In the genomic region with DNA sequence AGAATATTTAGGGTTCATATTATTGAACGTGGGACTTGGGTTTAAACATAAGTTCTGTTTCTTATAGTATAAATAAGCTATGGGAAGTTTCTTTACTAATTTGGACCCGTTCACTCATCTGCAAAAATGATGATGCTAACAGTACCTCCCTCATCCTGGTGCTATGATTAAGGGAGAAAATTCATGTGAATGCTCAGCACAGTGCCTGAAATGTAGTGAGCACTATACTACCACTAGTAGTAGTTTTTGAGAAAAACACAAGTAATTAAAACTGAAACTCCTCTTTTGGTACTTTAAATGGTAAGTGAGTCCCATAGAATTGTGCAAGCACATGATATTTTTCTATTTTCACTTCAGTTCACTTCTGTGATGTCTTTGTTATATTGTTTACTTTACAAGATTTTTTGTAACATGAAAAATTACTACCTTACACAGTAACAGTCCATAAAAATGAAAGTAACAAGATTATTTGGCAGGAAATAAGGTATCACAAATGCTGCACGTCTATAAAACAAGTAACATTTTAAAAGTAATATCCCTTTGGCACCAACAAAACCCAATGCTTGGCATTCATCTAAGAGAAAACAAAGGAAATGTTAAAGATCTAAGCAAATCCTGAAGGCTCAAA, we compare ENCODE assay signal across 17 cellular contexts. TPM values are rescaled to one million over a fixed set of nuclear protein-coding genes. Genes with fewer than 3 reads are reported as not detected.
A peak's percentile ranks its signal among the peaks of the same experiment; 100 is the strongest.
DNase-seq lines count a peak whose midpoint lies in the region; TF ChIP-seq lines count a peak whose summit lies in the region.
"Had no signal": no experiment of that assay in that cellular context is flagged by ENCODE, and none has a peak within 500 bp of the region (broad histone marks: within the 10 kb centered on the region; RNA-seq: fewer than 3 reads in every experiment).

No MANE protein-coding gene starts in this region.

- no peaks in the 10 kb centered on the region for H4K20me1 ChIP-seq in neural progenitor cell (ENCODE audit: low read depth)
- H4K20me1 ChIP-seq: BLaER1 had no signal

- no peak for DNase-seq in CD8-positive, alpha-beta memory T cell
- DNase-seq in HFFc6 (no peak), immature natural killer cell (peak in 2 of 3 donors; percentile 46 to 49), transverse colon (no peak), neural progenitor cell (ENCODE audit: low spot score) (no peak), GM03348 (ENCODE audit: low spot score) (no peak)
- no peak for DNase-seq in stimulated activated CD4-positive, alpha-beta T cell treated with anti-CD3 and anti-CD28 coated beads, Interleukin-2, amount 100 ng/mL, for 24 hours
- DNase-seq: lower lobe of right lung, NCI-H187, NCI-H510A treated with DMSO at 0.1 percent for 48 hours, retina had no signal

- in situ Hi-C loops in transverse colon (cut with MboI; ENCODE audit: low pct_ligation_motif_present in 1 of 4, low pct_unique_long_range_greater_than_20kb in 1 of 4, low sequenced_read_pairs in 3 of 4) = no loop called here

- 52% methylated on average over 3 of the region's 3 CpGs for WGBS in transverse colon (ENCODE audit: low coverage in 1 of 2), 2 donors

- POLR2A ChIA-PET in CD8-positive, alpha-beta memory T cell (lab: Charles Lee) = interaction anchor here (1.0 kb wide), 1 partner anchor 35 kb away, joined by 3 read pairs; no protein-coding TSS in a partner anchor

- H3K36me3 Mint-ChIP-seq in CD8-positive, alpha-beta memory T cell = peaks cover 0 to 5% (median 0%) of the 10 kb centered on the region in 3 donors
- H3K36me3 Mint-ChIP-seq in HFFc6 (ENCODE audit: low read depth) = peaks cover 17% of the 10 kb centered on the region
- H3K36me3 Mint-ChIP-seq in immature natural killer cell = peaks cover 0 to 4% (median 0%) of the 10 kb centered on the region in 3 donors
- no peaks in the 10 kb centered on the region for H3K36me3 Mint-ChIP-seq in neural progenitor cell

- no peak overlapping the region for H3K4me2 ChIP-seq in neural progenitor cell
- H3K4me2 ChIP-seq: BLaER1 had no signal

- CTCF ChIA-PET in CD8-positive, alpha-beta memory T cell (lab: Charles Lee) = no interaction called here

- H3K36me3 ChIP-seq in CD8-positive, alpha-beta memory T cell (ENCODE audit: insufficient read depth, low read length) = no peaks in the 10 kb centered on the region
- H3K36me3 ChIP-seq in transverse colon (no peaks in the 10 kb centered on the region), neural progenitor cell (no peaks in the 10 kb centered on the region)
- H3K36me3 ChIP-seq: BLaER1, lower lobe of right lung, thoracic aorta had no signal

- H3K4me1 ChIP-seq in CD8-positive, alpha-beta memory T cell (ENCODE audit: insufficient read depth, low read length) = peaks cover 98% of the 10 kb centered on the region
- H3K4me1 ChIP-seq in transverse colon (peaks cover 0 to 4% (median 0%) of the 10 kb centered on the region in 4 donors), neural progenitor cell (no peaks in the 10 kb centered on the region)
- H3K4me1 ChIP-seq: lower lobe of right lung had no signal

- H3K9me3 ChIP-seq in CD8-positive, alpha-beta memory T cell (ENCODE audit: low read length) = no peaks in the 10 kb centered on the region
- no peaks in the 10 kb centered on the region for H3K9me3 ChIP-seq in transverse colon
- H3K9me3 ChIP-seq in neural progenitor cell (ENCODE audit: low read depth) = no peaks in the 10 kb centered on the region
- H3K9me3 ChIP-seq: BLaER1, lower lobe of right lung, thoracic aorta had no signal

- peak overlapping the region; percentile 22 to 77 (median 71) for H3K4me3 Mint-ChIP-seq in CD8-positive, alpha-beta memory T cell
- H3K4me3 Mint-ChIP-seq in HFFc6 = no peak overlapping the region
- peak overlapping the region; percentile 50 to 76 (median 66) for H3K4me3 Mint-ChIP-seq in immature natural killer cell
- no peak overlapping the region for H3K4me3 Mint-ChIP-seq in neural progenitor cell
- H3K4me3 Mint-ChIP-seq: nephron had no signal

- H3K9ac ChIP-seq in neural progenitor cell = no peak overlapping the region
- H3K9ac ChIP-seq: BLaER1 had no signal

- H3F3A ChIP-seq in neural progenitor cell (ENCODE audit: low read depth) = no peaks in the 10 kb centered on the region

- TF ChIP-seq CTCF in HFFc6 (IDR thresholded peaks at IDR 0.05) (no peak), VCaP (conservative IDR thresholded peaks at IDR 0.05) (no peak), transverse colon (IDR thresholded peaks at IDR 0.05) (no peak), neural progenitor cell (IDR thresholded peaks at IDR 0.05) (no peak)

- no peaks in the 10 kb centered on the region for H3K79me2 ChIP-seq in neural progenitor cell (ENCODE audit: low read depth)

- H3K27me3 ChIP-seq in CD8-positive, alpha-beta memory T cell (ENCODE audit: insufficient read depth, low read length, poor library complexity, severe bottlenecking) = no peaks in the 10 kb centered on the region
- H3K27me3 ChIP-seq in transverse colon (no peaks in the 10 kb centered on the region), neural progenitor cell (no peaks in the 10 kb centered on the region)
- H3K27me3 ChIP-seq: BLaER1 had no signal

- no peaks in the 10 kb centered on the region for H3K9me3 Mint-ChIP-seq in CD8-positive, alpha-beta memory T cell
- H3K9me3 Mint-ChIP-seq in HFFc6 (no peaks in the 10 kb centered on the region), immature natural killer cell (no peaks in the 10 kb centered on the region), neural progenitor cell (no peaks in the 10 kb centered on the region)
- H3K9me3 Mint-ChIP-seq: nephron had no signal

- peak overlapping the region; percentile 12 for H3K4me3 ChIP-seq in CD8-positive, alpha-beta memory T cell (ENCODE audit: low read length)
- H3K4me3 ChIP-seq in transverse colon = no peak overlapping the region
- no peak overlapping the region for H3K4me3 ChIP-seq in neural progenitor cell
- H3K4me3 ChIP-seq: BLaER1, coronary artery, lower lobe of right lung, thoracic aorta had no signal

- no peaks in the 10 kb centered on the region for H3K27me3 Mint-ChIP-seq in CD8-positive, alpha-beta memory T cell
- H3K27me3 Mint-ChIP-seq in HFFc6 (ENCODE audit: insufficient read depth) = no peaks in the 10 kb centered on the region; the same call in 1 of the 2 replicates
- H3K27me3 Mint-ChIP-seq in immature natural killer cell (ENCODE audit: low read depth in 3 of 3) = peaks cover 0 to 8% (median 1%) of the 10 kb centered on the region in 3 donors
- no peaks in the 10 kb centered on the region for H3K27me3 Mint-ChIP-seq in neural progenitor cell (ENCODE audit: insufficient read depth, low read depth)

- intact Hi-C loops in transverse colon (cut with DNase I; ENCODE audit: low total_unique reads) = no loop called here

- H3K27ac ChIP-seq in CD8-positive, alpha-beta memory T cell (ENCODE audit: low read depth, low read length) = peak overlapping the region; percentile 26
- H3K27ac ChIP-seq in VCaP (0 out of 2 replicates have a peak overlapping the region, but pooled peaks have one; percentile 12), transverse colon (no peak overlapping the region), neural progenitor cell (no peak overlapping the region)
- H3K27ac ChIP-seq: BLaER1, coronary artery, epithelial cell of prostate, lower lobe of right lung, thoracic aorta had no signal

- H3K4me1 Mint-ChIP-seq in CD8-positive, alpha-beta memory T cell = peaks cover 83 to 97% (median 95%) of the 10 kb centered on the region in 3 donors
- H3K4me1 Mint-ChIP-seq in HFFc6 (ENCODE audit: low read depth) = peaks cover 71% of the 10 kb centered on the region
- peaks cover 76 to 84% of the 10 kb centered on the region in 2 donors for H3K4me1 Mint-ChIP-seq in immature natural killer cell
- peaks cover 1% of the 10 kb centered on the region for H3K4me1 Mint-ChIP-seq in neural progenitor cell
- H3K4me1 Mint-ChIP-seq: nephron had no signal

- no peak overlapping the region for H2AFZ ChIP-seq in neural progenitor cell (replicated peaks)

- H3K27ac Mint-ChIP-seq in CD8-positive, alpha-beta memory T cell = peak overlapping the region; percentile 66 to 96 (median 84)
- H3K27ac Mint-ChIP-seq in HFFc6 (peak overlapping the region; percentile 74), immature natural killer cell (peak overlapping the region; percentile 42 to 95 (median 84)), neural progenitor cell (no peak overlapping the region)
- H3K27ac Mint-ChIP-seq: nephron had no signal

- TF ChIP-seq POLR2A in transverse colon (IDR thresholded peaks at IDR 0.05) = no peak

- TF ChIP-seq EP300 in transverse colon (IDR thresholded peaks at IDR 0.05; ENCODE audit: low read depth) = no peak

RNA-seq across cellular contexts. Expression of a gene that starts 11.3 kb away (rescaled TPM):
- total RNA-seq in CD8-positive, alpha-beta memory T cell = 100 to 1,000 TPM; 311 to 319 TPM
- 1,381 TPM for polyA plus RNA-seq in CD8-positive, alpha-beta memory T cell
- total RNA-seq in HFFc6 (2021; fragmentation: NEBNext Ultra II Directional; extraction: Animal tissue kit (Norgen Biotek cat#: 25700)) = under 1 TPM; 0.19 to 0.96 (median 0.79) TPM
- polyA plus RNA-seq in immature natural killer cell = 1,000 to 10,000 TPM in 2 of 3 donors, 100 to 1,000 TPM in 1; 1,000 to 1,490 (median 1,080) TPM
- 10 to 100 TPM in 3 of 4 donors, 1 to 10 TPM in 1; 6.4 to 50.7 (median 25.6) TPM for total RNA-seq in transverse colon
- total RNA-seq in neural progenitor cell (ENCODE audit: low replicate concordance) = not detected in 2 replicates

Comparison
In these comparisons a context has a peak if more than half of its experiments do, and no peak if none do; other contexts are left out.
1. DNase-seq: peak in immature natural killer cell (2 of 3); none in CD8-positive, alpha-beta memory T cell (0 of 5), HFFc6 (single experiment), transverse colon (single experiment), neural progenitor cell (single experiment), stimulated activated CD4-positive, alpha-beta T cell treated with anti-CD3 and anti-CD28 coated beads, Interleukin-2, amount 100 ng/mL, for 24 hours (0 of 2) and GM03348 (single experiment).
2. H3K27ac ChIP-seq: peak in CD8-positive, alpha-beta memory T cell (single experiment) and VCaP (single experiment); none in transverse colon (0 of 4) and neural progenitor cell (single experiment).
3. H3K4me3 Mint-ChIP-seq: peak in CD8-positive, alpha-beta memory T cell (7 of 7) and immature natural killer cell (5 of 5); none in HFFc6 (single experiment) and neural progenitor cell (single experiment).
4. RNA of a gene that starts 11.3 kb away (total RNA-seq): 311 to 319 TPM in CD8-positive, alpha-beta memory T cell; 6.4 to 50.7 TPM in transverse colon, 0.19 to 0.96 TPM in HFFc6 and not detected in neural progenitor cell; every median in the first group is over 4 times any median in the second.